16 cellular contexts compared by ENCODE assay signal in the genomic region with DNA sequence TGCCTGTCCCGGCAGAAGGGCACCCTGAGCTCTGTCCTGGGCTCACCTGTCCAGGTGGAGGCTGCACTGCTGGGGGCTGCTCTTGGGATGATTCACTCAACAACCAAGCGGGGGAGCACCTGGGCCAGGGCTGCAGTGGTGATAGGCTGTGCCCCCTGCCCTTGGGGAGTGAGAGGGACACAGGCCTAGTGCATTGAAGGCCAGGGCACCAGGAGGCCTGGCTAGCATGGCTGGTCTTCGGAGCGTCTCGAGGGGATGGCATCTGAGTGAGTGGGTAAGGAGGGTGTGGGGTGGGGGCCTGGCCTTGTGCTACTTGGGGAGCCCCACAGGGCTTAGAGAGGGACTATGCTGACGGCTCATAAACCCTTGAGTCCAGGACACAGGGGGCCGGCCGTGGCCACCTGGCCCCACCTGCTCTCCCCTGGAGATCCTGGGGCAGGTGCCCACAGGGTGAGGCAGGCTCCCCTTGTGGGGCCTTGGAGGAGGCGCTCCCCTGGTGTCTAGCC. TPM values are rescaled to one million over a fixed set of nuclear protein-coding genes. Genes with fewer than 3 reads are reported as not detected.
DNase-seq lines count a peak whose midpoint lies in the region; ATAC-seq and TF ChIP-seq lines count a peak whose summit lies in the region.
"Had no signal": no experiment of that assay in that cellular context is flagged by ENCODE, and none has a peak within 500 bp of the region (broad histone marks: within the 10 kb centered on the region; RNA-seq: fewer than 3 reads in every experiment).

No MANE protein-coding gene starts in this region.

- H3K4me3 Mint-ChIP-seq in immature natural killer cell (peak overlapping the region in 1 of 5 donors; percentile 68), nephron progenitor cell (no peak overlapping the region)

- no peak for TF ChIP-seq POLR2A in adrenal gland (IDR thresholded peaks at IDR 0.05)

- 50 to 71% (median 58%) methylated on average over 3 to 9 of the region's 9 CpGs for WGBS in adrenal gland, 4 donors
- no CpG with 5 or more reads among the region's 9 CpGs for WGBS in trophoblast cell (ENCODE audit: extremely low coverage, insufficient coverage, insufficient read length)

- no peaks in the 10 kb centered on the region for H3K9me3 ChIP-seq in BLaER1 treated with 17β-estradiol and CSF1 and Interleukin-3, amounts not matched to agents 10 nM and 100 nM (replicated peaks in 1 of 11)
- H3K9me3 ChIP-seq in adrenal gland (replicated peaks in 1 of 3) = no peaks in the 10 kb centered on the region
- H3K9me3 ChIP-seq in trophoblast cell (ENCODE audit: insufficient read depth, low read depth, low read length) = peaks cover 2% of the 10 kb centered on the region
- H3K9me3 ChIP-seq: A549 had no signal

- H2BK120ac ChIP-seq in trophoblast cell (ENCODE audit: insufficient read depth, low read length, poor library complexity) = no peak overlapping the region

- H3K27ac ChIP-seq in BLaER1 treated with 17β-estradiol and CSF1 and Interleukin-3, amounts not matched to agents 10 nM and 100 nM = peak overlapping the region in 5 of 11 experiments; percentile 4 to 62 (median 35); a peak in 8 of 22 replicates
- H3K27ac ChIP-seq in adrenal gland (peak overlapping the region; percentile 52 to 98 (median 95)), trophoblast cell (ENCODE audit: low read depth, low read length) (peak overlapping the region; percentile 24)
- H3K27ac ChIP-seq: A549 had no signal

- H4K12ac ChIP-seq in trophoblast cell (ENCODE audit: low read depth, low read length) = no peak overlapping the region

- peak overlapping the region; percentile 53 for H4K91ac ChIP-seq in trophoblast cell (ENCODE audit: low read depth, low read length)

- TF ChIP-seq CTCF in adrenal gland (IDR thresholded peaks at IDR 0.05) = no peak
- TF ChIP-seq CTCF in nephron progenitor cell (IDR thresholded peaks at IDR 0.05) = no peak

- H3K4me3 ChIP-seq in BLaER1 treated with 17β-estradiol and CSF1 and Interleukin-3, amounts not matched to agents 10 nM and 100 nM = no peak overlapping the region
- H3K4me3 ChIP-seq in adrenal gland = no peak overlapping the region
- no peak overlapping the region for H3K4me3 ChIP-seq in trophoblast cell (ENCODE audit: low read depth, low read length)
- H3K4me3 ChIP-seq: A549, lung had no signal

- H4K20me1 ChIP-seq in BLaER1 treated with 17β-estradiol and CSF1 and Interleukin-3, amounts not matched to agents 10 nM and 100 nM = peaks cover 10 to 81% (median 52%) of the 10 kb centered on the region in 11 experiments; a peak in 19 of 22 replicates

- peak overlapping the region; percentile 65 to 99 (median 97) for H3K4me2 ChIP-seq in BLaER1 treated with 17β-estradiol and CSF1 and Interleukin-3, amounts not matched to agents 10 nM and 100 nM
- H3K4me2 ChIP-seq in trophoblast cell (ENCODE audit: low read length) = no peak overlapping the region
- H3K4me2 ChIP-seq: A549 had no signal

- H3K14ac ChIP-seq in trophoblast cell (ENCODE audit: low read length) = no peak overlapping the region

- H3K23ac ChIP-seq in trophoblast cell (ENCODE audit: low read length) = no peak overlapping the region

- no peak overlapping the region for H2AFZ ChIP-seq in trophoblast cell (ENCODE audit: insufficient read depth, low read length, poor library complexity)

- peak overlapping the region in 10 of 11 experiments; percentile 2 to 62 (median 35); a peak in 12 of 22 replicates for H3K9ac ChIP-seq in BLaER1 treated with 17β-estradiol and CSF1 and Interleukin-3, amounts not matched to agents 10 nM and 100 nM
- no peak overlapping the region for H3K9ac ChIP-seq in trophoblast cell (ENCODE audit: low read length)

- H3K79me1 ChIP-seq in trophoblast cell (ENCODE audit: low read length) = peaks cover 76% of the 10 kb centered on the region

- peak overlapping the region; percentile 17 for H3K18ac ChIP-seq in trophoblast cell (ENCODE audit: low read length)

- peak overlapping the region; percentile 56 for H4K8ac ChIP-seq in trophoblast cell (ENCODE audit: low read depth, low read length)

- H3K4me1 Mint-ChIP-seq in immature natural killer cell = peaks cover 13 to 22% of the 10 kb centered on the region in 2 donors
- peaks cover 19% of the 10 kb centered on the region for H3K4me1 Mint-ChIP-seq in nephron progenitor cell

- peaks cover 61 to 83% (median 80%) of the 10 kb centered on the region in 10 experiments for H3K4me1 ChIP-seq in BLaER1 treated with 17β-estradiol and CSF1 and Interleukin-3, amounts not matched to agents 10 nM and 100 nM
- H3K4me1 ChIP-seq in adrenal gland (replicated peaks in 1 of 2) = peaks cover 53 to 72% of the 10 kb centered on the region in 2 donors
- peaks cover 64 to 75% of the 10 kb centered on the region in 2 experiments for H3K4me1 ChIP-seq in trophoblast cell (ENCODE audit: control insufficient read depth in 1 of 2, insufficient read depth in 2 of 2, low read length in 2 of 2)

- H3K36me3 ChIP-seq in BLaER1 treated with 17β-estradiol and CSF1 and Interleukin-3, amounts not matched to agents 10 nM and 100 nM = peaks cover 0 to 9% (median 3%) of the 10 kb centered on the region in 11 experiments; a peak in 13 of 22 replicates
- peaks cover 0 to 5% of the 10 kb centered on the region in 2 donors for H3K36me3 ChIP-seq in adrenal gland (replicated peaks in 1 of 2)
- H3K36me3 ChIP-seq in trophoblast cell (ENCODE audit: control insufficient read depth in 1 of 2, insufficient read depth in 2 of 2, low read length in 2 of 2) = peaks cover 16 to 18% of the 10 kb centered on the region in 2 experiments

- peak overlapping the region; percentile 7 for H2BK5ac ChIP-seq in trophoblast cell (ENCODE audit: low read depth, low read length, poor library complexity)

- peak overlapping the region; percentile 25 for H3K4ac ChIP-seq in trophoblast cell (ENCODE audit: low read depth, low read length)

- H3K36me3 Mint-ChIP-seq in immature natural killer cell = no peaks in the 10 kb centered on the region
- H3K36me3 Mint-ChIP-seq in nephron progenitor cell (ENCODE audit: low read depth) = no peaks in the 10 kb centered on the region
- H3K36me3 Mint-ChIP-seq: brain had no signal

- H3K9me3 Mint-ChIP-seq in immature natural killer cell = no peaks in the 10 kb centered on the region
- H3K9me3 Mint-ChIP-seq in nephron progenitor cell = no peaks in the 10 kb centered on the region
- H3K9me3 Mint-ChIP-seq: brain had no signal

- peaks cover 0 to 20% (median 12%) of the 10 kb centered on the region in 11 experiments; a peak in 14 of 22 replicates for H3K27me3 ChIP-seq in BLaER1 treated with 17β-estradiol and CSF1 and Interleukin-3, amounts not matched to agents 10 nM and 100 nM
- H3K27me3 ChIP-seq in adrenal gland (no peaks in the 10 kb centered on the region), trophoblast cell (ENCODE audit: insufficient read depth, low read length) (no peaks in the 10 kb centered on the region)

- H3K27ac Mint-ChIP-seq in immature natural killer cell = peak overlapping the region in 5 of 6 donors; percentile 28 to 73 (median 53)
- no peak overlapping the region for H3K27ac Mint-ChIP-seq in nephron progenitor cell
- H3K27ac Mint-ChIP-seq: activated CD8-positive, alpha-beta T cell treated with anti-CD3 and anti-CD28 coated beads, Interleukin-2, amount 10 ng/mL, durations not matched to agents 7 days and 5 days had no signal

- ATAC-seq in GM18867 (IDR thresholded peaks at IDR 0.05; ENCODE audit: unreplicated experiment) = no peak
- no peak for ATAC-seq in GM18909 (IDR thresholded peaks at IDR 0.05; ENCODE audit: poor library complexity, unreplicated experiment)
- ATAC-seq: activated CD8-positive, alpha-beta T cell treated with anti-CD3 and anti-CD28 coated beads, Interleukin-2, amount 10 ng/mL, durations not matched to agents 7 days and 5 days had no signal

- H2AK5ac ChIP-seq in trophoblast cell (ENCODE audit: low read length) = peak overlapping the region; percentile 5

- peak in 6 of 7 donors; percentile 12 to 36 (median 27) for DNase-seq in adrenal gland
- DNase-seq in immature natural killer cell = no peak
- no peak for DNase-seq in trophoblast cell
- no peak for DNase-seq in nephron progenitor cell
- no peak for DNase-seq in SKM-1 (lab: John Stamatoyannopoulos, UW; ENCODE audit: unreplicated experiment)
- DNase-seq: activated CD8-positive, alpha-beta T cell treated with anti-CD3 and anti-CD28 coated beads, Interleukin-2, amount 10 ng/mL, durations not matched to agents 7 days and 5 days; activated effector memory CD4-positive, alpha-beta T cell treated with Interleukin-2 at 50 U/mL for 16 hours; NCI-H1436 treated with DMSO at 0.1 percent for 48 hours; NCI-H524; T1000 had no signal

- peaks cover 67% of the 10 kb centered on the region for H3K79me2 ChIP-seq in trophoblast cell (ENCODE audit: control insufficient read depth, insufficient read depth, low read length, poor library complexity)

- no peak overlapping the region for H2BK12ac ChIP-seq in trophoblast cell (ENCODE audit: low read length)

- peaks cover 2 to 16% (median 10%) of the 10 kb centered on the region in 3 donors for H3K27me3 Mint-ChIP-seq in immature natural killer cell (ENCODE audit: low read depth in 3 of 3)
- H3K27me3 Mint-ChIP-seq in nephron progenitor cell (ENCODE audit: low read depth, poor library complexity) = peaks cover 9% of the 10 kb centered on the region

- intact Hi-C loops in adrenal gland (cut with DNase I) = no loop called here

RNA-seq across cellular contexts. Expression of a gene that starts 3.1 kb away (rescaled TPM):
- 10 to 100 TPM; 31.6 to 75.3 (median 42.2) TPM for total RNA-seq in adrenal gland
- 10 to 100 TPM in 2 of 3 donors, 1 to 10 TPM in 1; 3.4 to 34.0 (median 33.5) TPM for polyA plus RNA-seq in adrenal gland
- 1 to 10 TPM; 4.0 to 7.3 (median 4.3) TPM for polyA plus RNA-seq in immature natural killer cell
- polyA plus RNA-seq in trophoblast cell (2013) = 57.0 and 60.9 TPM in 2 replicates

Comparison
In these comparisons a context has a peak if more than half of its experiments do, and no peak if none do; other contexts are left out.
1. DNase-seq: peak in adrenal gland (6 of 7); none in immature natural killer cell (0 of 3), trophoblast cell (0 of 2), nephron progenitor cell (single experiment) and SKM-1 (single experiment).